ENCODE assay signal across 8 cellular contexts in genomic region chr7:155533827-155534690, GRCh38. TPM values are rescaled to one million over a fixed set of nuclear protein-coding genes. Genes with fewer than 3 reads are reported as not detected.
DNase-seq lines count a peak whose midpoint lies in the region; ATAC-seq and TF ChIP-seq lines count a peak whose summit lies in the region.

No MANE protein-coding gene starts in this region.

- H3K36me3 ChIP-seq in GM23248 (ENCODE audit: low read depth): no peaks in the 10 kb centered on the region
- no peaks in the 10 kb centered on the region for H3K36me3 ChIP-seq in right lobe of liver
- no peaks in the 10 kb centered on the region for H3K36me3 ChIP-seq in testis (ENCODE audit: low read depth, missing control alignments)

- peak overlapping the region; percentile 67 to 86 for H3K4me3 Mint-ChIP-seq in CD14-positive monocyte

- in situ Hi-C loops in GM23248 (cut with MboI) (no loop called here), astrocyte of the spinal cord (cut with HindIII; ENCODE audit: low sequenced_read_pairs) (no loop called here)

- no peaks in the 10 kb centered on the region for H4K20me1 ChIP-seq in GM23248 (ENCODE audit: insufficient read depth)

- peaks cover 19% of the 10 kb centered on the region for H3K4me1 Mint-ChIP-seq in CD14-positive monocyte

- H3K9me2 ChIP-seq in GM23248 (ENCODE audit: insufficient read depth): no peaks in the 10 kb centered on the region

- TF ChIP-seq POLR2A in right lobe of liver (IDR thresholded peaks at IDR 0.05) (no peak), testis (IDR thresholded peaks at IDR 0.05) (no peak)

- H3K4me3 ChIP-seq in GM23248: no peak overlapping the region
- H3K4me3 ChIP-seq in astrocyte of the spinal cord (ENCODE audit: low read depth, low read length): no peak overlapping the region
- H3K4me3 ChIP-seq in right lobe of liver: no peak overlapping the region
- H3K4me3 ChIP-seq in testis: peak overlapping the region in 1 of 2 donors; percentile 43

- H3K79me2 ChIP-seq in GM23248 (ENCODE audit: insufficient read depth): no peaks in the 10 kb centered on the region

- no peak for DNase-seq in CD14-positive monocyte (ENCODE audit: low spot score)
- DNase-seq in GM23248: peak; percentile 16
- peak; percentile 58 for DNase-seq in NCI-H748 (lab: John Stamatoyannopoulos, UW; ENCODE audit: unreplicated experiment)
- DNase-seq in astrocyte of the spinal cord (ENCODE audit: low read depth, low spot score): no peak
- DNase-seq in right lobe of liver: no peak
- DNase-seq in testis: peak; percentile 37
- no peak for DNase-seq in epidermal melanocyte (ENCODE audit: insufficient read length, low spot score)
- no peak for DNase-seq in activated gamma-delta T cell (lab: John Stamatoyannopoulos, UW)

- H3K9me3 Mint-ChIP-seq in CD14-positive monocyte: peaks cover 0 to 17% (median 9%) of the 10 kb centered on the region in 7 donors

- peaks cover 50% of the 10 kb centered on the region for H3K27me3 ChIP-seq in GM23248 (replicated peaks; ENCODE audit: insufficient read depth)
- peaks cover 0 to 8% of the 10 kb centered on the region in 2 donors for H3K27me3 ChIP-seq in right lobe of liver
- H3K27me3 ChIP-seq in testis: peaks cover 7% of the 10 kb centered on the region

- H2AFZ ChIP-seq in GM23248: no peak overlapping the region

- WGBS in GM23248 (ENCODE audit: low coverage in 1 of 2, low lambda C conversion rate in 2 of 2, missing lambda C conversion rate in 2 of 2), 2 experiments: 11 to 15% methylated on average over 24 to 27 of the region's 27 CpGs
- WGBS in right lobe of liver (ENCODE audit: insufficient coverage, low coverage, low lambda C conversion rate, missing lambda C conversion rate): 12% methylated on average over 7 of the region's 27 CpGs
- WGBS in testis, 2 donors: 11 to 29% methylated on average over 18 to 27 of the region's 27 CpGs

- H3K9ac ChIP-seq in GM23248: no peak overlapping the region

- ATAC-seq in right lobe of liver: peak; percentile 36 to 64 (median 52)

- no peaks in the 10 kb centered on the region for H3K4me1 ChIP-seq in GM23248 (ENCODE audit: insufficient read depth)
- H3K4me1 ChIP-seq in right lobe of liver: peaks cover 0 to 9% (median 0%) of the 10 kb centered on the region in 4 donors
- H3K4me1 ChIP-seq in testis: peaks cover 10% of the 10 kb centered on the region

- H3K27me3 Mint-ChIP-seq in CD14-positive monocyte (ENCODE audit: low read depth in 3 of 3): peaks cover 77 to 91% (median 84%) of the 10 kb centered on the region in 3 donors

- peaks cover 9 to 16% of the 10 kb centered on the region in 2 donors for H3K36me3 Mint-ChIP-seq in CD14-positive monocyte

- no peak overlapping the region for H3K27ac Mint-ChIP-seq in CD14-positive monocyte

- H3K27ac ChIP-seq in GM23248: no peak overlapping the region
- no peak overlapping the region for H3K27ac ChIP-seq in right lobe of liver
- no peak overlapping the region for H3K27ac ChIP-seq in testis

- no peak overlapping the region for H3K4me2 ChIP-seq in GM23248 (ENCODE audit: unreplicated experiment)

- intact Hi-C loops in CD14-positive monocyte (cut with micrococcal nuclease): no loop called here
- intact Hi-C loops in right lobe of liver (cut with DNase I): no loop called here
- intact Hi-C loops in testis (cut with DNase I; ENCODE audit: low total_unique reads): no loop called here

- H3K9me3 ChIP-seq in GM23248 (ENCODE audit: low read depth): no peaks in the 10 kb centered on the region
- no peaks in the 10 kb centered on the region for H3K9me3 ChIP-seq in right lobe of liver
- no peaks in the 10 kb centered on the region for H3K9me3 ChIP-seq in testis

- no peaks in the 10 kb centered on the region for H3F3A ChIP-seq in GM23248 (ENCODE audit: insufficient read depth)

- peak; percentile 64 for TF ChIP-seq CTCF in CD14-positive monocyte (IDR thresholded peaks at IDR 0.05)
- peak; percentile 69 for TF ChIP-seq CTCF in astrocyte of the spinal cord (IDR thresholded peaks at IDR 0.05; ENCODE audit: low read depth, low read length)
- peak; percentile 31 to 44 (median 37) for TF ChIP-seq CTCF in right lobe of liver (IDR thresholded peaks at IDR 0.05)
- peak in 1 of 3 experiments; percentile 23 for TF ChIP-seq CTCF in testis (IDR thresholded peaks at IDR 0.05)

RNA-seq across cellular contexts. Expression of gene CNPY1, which starts 12.3 kb away (rescaled TPM):
- polyA plus RNA-seq in CD14-positive monocyte (not detected), GM23248 (2016; fragmentation: Nextera tagmentation; extraction: Ambion mirVana) (not detected in 2 replicates), testis (ENCODE audit: insufficient read depth, low read depth, low replicate concordance) (0.25 TPM)
- not detected in 2 replicates for total RNA-seq in GM23248 (2014; rRNA removed; shearing (Covaris generic))
- total RNA-seq in right lobe of liver (under 1 TPM in 1 of 6 experiments, not detected in 5; 0.19 TPM), testis (under 1 TPM; 0.31 to 0.47 TPM)

Comparison
In these comparisons a context has a peak if more than half of its experiments do, and no peak if none do; other contexts are left out.
1. DNase-seq: peak in GM23248 (single experiment), NCI-H748 (single experiment) and testis (single experiment); none in CD14-positive monocyte (single experiment), astrocyte of the spinal cord (single experiment), right lobe of liver (0 of 3), epidermal melanocyte (single experiment) and activated gamma-delta T cell (single experiment).